17 cellular contexts compared by ENCODE assay signal in genomic region chr1:51263147-51263850, GRCh38.
"Had no signal": no experiment of that assay in that cellular context is flagged by ENCODE, and none has a peak within 500 bp of the region (broad histone marks: within the 10 kb centered on the region; RNA-seq: fewer than 3 reads in every experiment).

No MANE protein-coding gene starts in this region.

- H3K36me3 ChIP-seq: esophagus squamous epithelium, left lung, suprapubic skin had no signal

- H3K27me3 Mint-ChIP-seq: activated CD4-positive, alpha-beta T cell treated with anti-CD3 and anti-CD28 coated beads, Interleukin-2, amount 10 ng/mL, durations not matched to agents 24 days and 14 days; activated naive CD8-positive, alpha-beta T cell treated with anti-CD3 and anti-CD28 coated beads, Interleukin-2, amount 10 ng/mL, durations not matched to agents 7 days and 5 days; naive thymus-derived CD4-positive, alpha-beta T cell; type B pancreatic cell had no signal

- H3K4me3 ChIP-seq: esophagus squamous epithelium, left lung, suprapubic skin had no signal

- H2AFZ ChIP-seq: parathyroid adenoma had no signal

- ATAC-seq: activated CD8-positive, alpha-beta T cell treated with anti-CD3 and anti-CD28 coated beads, Interleukin-2, amount 10 ng/mL, durations not matched to agents 7 days and 5 days; left lung; naive thymus-derived CD4-positive, alpha-beta T cell; stimulated activated naive CD8-positive, alpha-beta T cell treated with anti-CD3 and anti-CD28 coated beads, Interleukin-15, Interleukin-2, amounts not matched to agents 100 U/mL and 50 U/mL, for 24 hours had no signal

- H3K4me3 Mint-ChIP-seq: activated CD4-positive, alpha-beta T cell treated with anti-CD3 and anti-CD28 coated beads, Interleukin-2, amount 10 ng/mL, durations not matched to agents 24 days and 14 days; activated CD8-positive, alpha-beta T cell treated with anti-CD3 and anti-CD28 coated beads, Interleukin-2, amount 10 ng/mL, durations not matched to agents 7 days and 5 days; activated naive CD8-positive, alpha-beta T cell treated with anti-CD3 and anti-CD28 coated beads, Interleukin-2, amount 10 ng/mL, durations not matched to agents 7 days and 5 days; naive thymus-derived CD4-positive, alpha-beta T cell; type B pancreatic cell had no signal

- H3K27me3 ChIP-seq: esophagus squamous epithelium, left lung, suprapubic skin had no signal

- H3K9ac ChIP-seq: parathyroid adenoma had no signal

- H3K4me1 ChIP-seq: parathyroid adenoma had no signal

- H3K9me3 ChIP-seq: esophagus squamous epithelium, left lung, suprapubic skin had no signal

- DNase-seq: activated CD4-positive, alpha-beta T cell treated with anti-CD3 and anti-CD28 coated beads, Interleukin-2, amount 10 ng/mL, durations not matched to agents 24 days and 14 days; activated CD4-positive, CD25-positive, alpha-beta regulatory T cell; activated CD8-positive, alpha-beta memory T cell treated with anti-CD3 and anti-CD28 coated beads, Interleukin-2, amount 50 U/mL, for 4 hours; activated CD8-positive, alpha-beta T cell treated with anti-CD3 and anti-CD28 coated beads, Interleukin-2, amount 10 ng/mL, durations not matched to agents 7 days and 5 days; activated naive CD4-positive, alpha-beta T cell; activated naive CD8-positive, alpha-beta T cell treated with anti-CD3 and anti-CD28 coated beads, Interleukin-2, amount 10 ng/mL, durations not matched to agents 7 days and 5 days; esophagus squamous epithelium; hippocampal formation; left lung; mammary epithelial cell; naive thymus-derived CD4-positive, alpha-beta T cell; retina; stimulated activated CD4-positive, alpha-beta T cell treated with anti-CD3 and anti-CD28 coated beads, Interleukin-4, amount 100 ng/mL, for 24 hours; stimulated activated naive CD8-positive, alpha-beta T cell treated with anti-CD3 and anti-CD28 coated beads, Interleukin-15, Interleukin-2, amounts not matched to agents 100 U/mL and 50 U/mL, for 24 hours had no signal

- H3K9me3 Mint-ChIP-seq: activated CD4-positive, alpha-beta T cell treated with anti-CD3 and anti-CD28 coated beads, Interleukin-2, amount 10 ng/mL, durations not matched to agents 24 days and 14 days; activated naive CD8-positive, alpha-beta T cell treated with anti-CD3 and anti-CD28 coated beads, Interleukin-2, amount 10 ng/mL, durations not matched to agents 7 days and 5 days; naive thymus-derived CD4-positive, alpha-beta T cell; type B pancreatic cell had no signal

- H3K27ac Mint-ChIP-seq: activated CD4-positive, alpha-beta T cell treated with anti-CD3 and anti-CD28 coated beads, Interleukin-2, amount 10 ng/mL, durations not matched to agents 24 days and 14 days; activated CD8-positive, alpha-beta T cell treated with anti-CD3 and anti-CD28 coated beads, Interleukin-2, amount 10 ng/mL, durations not matched to agents 7 days and 5 days; activated naive CD8-positive, alpha-beta T cell treated with anti-CD3 and anti-CD28 coated beads, Interleukin-2, amount 10 ng/mL, durations not matched to agents 7 days and 5 days; type B pancreatic cell had no signal

- H3K27ac ChIP-seq: esophagus squamous epithelium, parathyroid adenoma, suprapubic skin had no signal
